Comparison of ENCODE assay signal across 8 cellular contexts in the genomic region with DNA sequence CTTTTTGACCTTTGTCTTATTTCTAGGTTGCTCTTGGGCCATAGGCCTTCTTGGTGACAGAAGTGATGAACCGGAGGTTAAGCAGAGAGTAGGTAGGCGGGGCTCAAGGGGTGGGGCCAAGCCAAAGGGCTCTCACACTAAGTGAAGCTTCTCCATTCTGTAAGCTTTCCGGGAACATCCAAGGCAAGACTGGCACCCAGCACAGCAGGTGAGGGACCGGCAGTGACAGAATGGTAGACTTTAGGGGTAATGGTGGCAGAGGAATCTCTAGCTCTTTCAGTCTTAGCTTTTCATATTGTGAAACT. TPM values are rescaled to one million over a fixed set of nuclear protein-coding genes. Genes with fewer than 3 reads are reported as not detected.
DNase-seq lines count a peak whose midpoint lies in the region; ATAC-seq and TF ChIP-seq lines count a peak whose summit lies in the region.

TNFAIP8L2 (plus strand) TSS at position 135 of the 305 bp plus-strand sequence. CDS start 2,049 bp downstream, outside the sequence.

- H3K27ac Mint-ChIP-seq in naive thymus-derived CD4-positive, alpha-beta T cell: peak within 1 kb of the TSS; percentile 88 to 97 (median 95)

- TF ChIP-seq POLR2A in tibial nerve (IDR thresholded peaks at IDR 0.05): no peak

- H3K4me1 Mint-ChIP-seq in naive thymus-derived CD4-positive, alpha-beta T cell: peaks cover 34 to 61% (median 46%) of the 10 kb centered on the region in 7 donors

- ATAC-seq in GM18520 (IDR thresholded peaks at IDR 0.05; ENCODE audit: unreplicated experiment): peak; percentile 34
- ATAC-seq in HG02973 (IDR thresholded peaks at IDR 0.05; ENCODE audit: unreplicated experiment): peak; percentile 64
- peak; percentile 90 for ATAC-seq in naive thymus-derived CD4-positive, alpha-beta T cell

- H3K4me3 Mint-ChIP-seq in naive thymus-derived CD4-positive, alpha-beta T cell: peak within 1 kb of the TSS; percentile 93 to 100 (median 99)

- 56 to 58% methylated on average over 4 of the region's 4 CpGs for WGBS in tibial nerve, 2 donors

- peaks cover 0 to 16% (median 3%) of the 10 kb centered on the region in 3 experiments for H3K36me3 ChIP-seq in naive thymus-derived CD4-positive, alpha-beta T cell (ENCODE audit: control insufficient read depth in 2 of 3, insufficient read depth in 3 of 3, low read length in 3 of 3)
- H3K36me3 ChIP-seq in tibial nerve: peaks cover 0 to 50% (median 0%) of the 10 kb centered on the region in 3 donors

- peak within 1 kb of the TSS; percentile 98 for H3K4me3 ChIP-seq in naive thymus-derived CD4-positive, alpha-beta T cell (ENCODE audit: low read length)
- peak within 1 kb of the TSS in 3 of 4 donors; percentile 4 to 41 (median 39) for H3K4me3 ChIP-seq in tibial nerve

- intact Hi-C loops in naive thymus-derived CD4-positive, alpha-beta T cell (cut with micrococcal nuclease): loop anchor here (1.0 to 10.0 kb wide), 18 partner anchors 10 to 595 kb away; partner anchors contain the start of genes SEMA6C (in 2 of the 2), GABPB2 (in 1 of the 2), GOLPH3L (in 1 of the 2) and MINDY1 (in 1 of the 2)

- no peaks in the 10 kb centered on the region for H3K27me3 ChIP-seq in naive thymus-derived CD4-positive, alpha-beta T cell (ENCODE audit: control insufficient read depth in 2 of 2, insufficient read depth in 2 of 2, low read length in 2 of 2)
- no peaks in the 10 kb centered on the region for H3K27me3 ChIP-seq in tibial nerve

- TF ChIP-seq EP300 in tibial nerve (IDR thresholded peaks at IDR 0.05): no peak

- DNase-seq in T-helper 2 cell (peak; percentile 35 to 88 (median 65)), tibial nerve (ENCODE audit: low spot score in 2 of 2) (peak in 1 of 2 donors; percentile 44), NCI-H1105 treated with DMSO at 0.1 percent for 48 hours (lab: John Stamatoyannopoulos, UW) (no peak), NCI-H2196 (lab: John Stamatoyannopoulos, UW; ENCODE audit: unreplicated experiment) (no peak)
- DNase-seq in activated naive CD8-positive, alpha-beta T cell treated with anti-CD3 and anti-CD28 coated beads, Interleukin-2, amount 50 U/mL, for 16 hours (ENCODE audit: low read depth, low spot score): peak; percentile 48
- peak in 7 of 9 donors; percentile 50 to 75 (median 66) for DNase-seq in naive thymus-derived CD4-positive, alpha-beta T cell

- H3K27ac ChIP-seq in naive thymus-derived CD4-positive, alpha-beta T cell (ENCODE audit: low read depth, low read length): peak within 1 kb of the TSS; percentile 78
- H3K27ac ChIP-seq in tibial nerve: peak within 1 kb of the TSS in 3 of 4 donors; percentile 7 to 51 (median 43)

- no peaks in the 10 kb centered on the region for H3K9me3 Mint-ChIP-seq in naive thymus-derived CD4-positive, alpha-beta T cell

- no peaks in the 10 kb centered on the region for H3K9me3 ChIP-seq in naive thymus-derived CD4-positive, alpha-beta T cell (ENCODE audit: control insufficient read depth in 2 of 3, low read length in 3 of 3)
- no peaks in the 10 kb centered on the region for H3K9me3 ChIP-seq in tibial nerve

- CTCF ChIA-PET in naive thymus-derived CD4-positive, alpha-beta T cell (lab: Charles Lee): interaction anchor here (0.5 to 6.6 kb wide), 23 partner anchors 9 to 593 kb away, joined by 3 to 130 read pairs (median 4); partner anchors contain the start of genes C1orf56, CDC42SE1, GABPB2 and LYSMD1

- no peak for TF ChIP-seq CTCF in tibial nerve (IDR thresholded peaks at IDR 0.05)

- no peaks in the 10 kb centered on the region for H3K27me3 Mint-ChIP-seq in naive thymus-derived CD4-positive, alpha-beta T cell

- peaks cover 0 to 36% (median 23%) of the 10 kb centered on the region in 5 donors for H3K36me3 Mint-ChIP-seq in naive thymus-derived CD4-positive, alpha-beta T cell

- peaks cover 23 to 27% of the 10 kb centered on the region in 2 donors for H3K4me1 ChIP-seq in naive thymus-derived CD4-positive, alpha-beta T cell (ENCODE audit: control insufficient read depth in 2 of 2, insufficient read depth in 2 of 2, low read length in 2 of 2)
- H3K4me1 ChIP-seq in tibial nerve: peaks cover 0 to 16% (median 3%) of the 10 kb centered on the region in 4 donors

- POLR2A ChIA-PET in naive thymus-derived CD4-positive, alpha-beta T cell (lab: Charles Lee): interaction anchor here (0.5 to 6.9 kb wide), 38 partner anchors 9 to 793 kb away, joined by 3 to 76 read pairs (median 4); partner anchors contain the start of genes C1orf56, CDC42SE1, LYSMD1 and MINDY1

RNA-seq across cellular contexts. Expression of gene TNFAIP8L2, which starts in this region (rescaled TPM):
- total RNA-seq in naive thymus-derived CD4-positive, alpha-beta T cell: 10 to 100 TPM in 4 of 5 experiments, 1 to 10 TPM in 1; 3.1 to 59.4 (median 37.6) TPM
- 10 to 100 TPM; 17.1 to 77.3 TPM for polyA plus RNA-seq in naive thymus-derived CD4-positive, alpha-beta T cell
- 10 to 100 TPM in 1 of 4 donors, 1 to 10 TPM in 3; 4.4 to 12.9 (median 8.6) TPM for total RNA-seq in tibial nerve

Comparison
In these comparisons a context has a peak if more than half of its experiments do, and no peak if none do; other contexts are left out.
1. ATAC-seq: peak in every context shown above with its lines; median percentile 90 in naive thymus-derived CD4-positive, alpha-beta T cell; 64 in HG02973; 34 in GM18520.
2. DNase-seq: peak in T-helper 2 cell (5 of 5), activated naive CD8-positive, alpha-beta T cell treated with anti-CD3 and anti-CD28 coated beads, Interleukin-2, amount 50 U/mL, for 16 hours (single experiment) and naive thymus-derived CD4-positive, alpha-beta T cell (7 of 9); none in NCI-H1105 treated with DMSO at 0.1 percent for 48 hours (single experiment) and NCI-H2196 (single experiment).